ENCODE assay signal across 8 cellular contexts in genomic region chr10:60549686-60550085, GRCh38.
DNase-seq lines count a peak whose midpoint lies in the region; ATAC-seq and TF ChIP-seq lines count a peak whose summit lies in the region.

No MANE protein-coding gene starts in this region.

- peaks cover 3% of the 10 kb centered on the region; the same call in 1 of the 3 replicates for H3K4me1 Mint-ChIP-seq in GM23338

- peaks cover 8% of the 10 kb centered on the region; the same call in 2 of the 3 replicates for H3K36me3 Mint-ChIP-seq in GM23338 (ENCODE audit: low read depth)

- H3K27ac Mint-ChIP-seq in GM23338: no peak overlapping the region

- no TSS peak for BruUV-seq in Panc1 (replicated peaks; lab: Mats Ljungman, UMichigan)

- peaks cover 5% of the 10 kb centered on the region for H3K9me3 Mint-ChIP-seq in GM23338

- H3K9me2 ChIP-seq in GM23338 (ENCODE audit: insufficient read depth): no peaks in the 10 kb centered on the region

- H3K27me3 Mint-ChIP-seq in GM23338 (ENCODE audit: insufficient read depth, low read depth, poor library complexity): peaks cover 2% of the 10 kb centered on the region

- DNase-seq in BJ (ENCODE audit: low read depth) (no peak), GM23338 (ENCODE audit: low spot score) (peak; percentile 44), Panc1 (ENCODE audit: low read depth, low spot score) (no peak), iris pigment epithelial cell (ENCODE audit: low read depth) (peak; percentile 32), SKM-1 (lab: John Stamatoyannopoulos, UW; ENCODE audit: unreplicated experiment) (no peak), NCI-H2029 treated with DMSO at 0.1 percent for 48 hours (lab: John Stamatoyannopoulos, UW) (no peak)
- no peak for DNase-seq in activated CD8-positive, alpha-beta memory T cell treated with anti-CD3 and anti-CD28 coated beads for 24 hours
- no peak for DNase-seq in activated naive CD4-positive, alpha-beta T cell treated with Interleukin-2 at 50 U/mL for 16 hours

- no peak overlapping the region for H3K4me2 ChIP-seq in GM23338

- peak; percentile 43; the same call in 2 of the 3 replicates for ATAC-seq in GM23338
- ATAC-seq in Panc1: peak; percentile 84

- H3K27me3 ChIP-seq in BJ (ENCODE audit: control insufficient read depth, insufficient read depth, low read length) (no peaks in the 10 kb centered on the region), GM23338 (ENCODE audit: insufficient read depth) (no peaks in the 10 kb centered on the region), Panc1 (ENCODE audit: control insufficient read depth, insufficient read depth, low read length) (no peaks in the 10 kb centered on the region)

- H2AFZ ChIP-seq in GM23338: no peak overlapping the region

- H3K4me3 ChIP-seq in BJ (ENCODE audit: low read depth, low read length) (no peak overlapping the region), GM23338 (no peak overlapping the region), Panc1 (ENCODE audit: low read depth in 2 of 2, low read length in 2 of 2) (no peak overlapping the region)

- no peak overlapping the region for H3K4me3 Mint-ChIP-seq in GM23338

- no peaks in the 10 kb centered on the region for H4K20me1 ChIP-seq in GM23338 (replicated peaks; ENCODE audit: insufficient read depth)

- 0 out of 2 replicates have a peak, but pooled peaks cover 4% of the 10 kb centered on the region for H3K9me3 ChIP-seq in Panc1 (ENCODE audit: control insufficient read depth, insufficient read depth, low read depth, low read length)

- no peaks in the 10 kb centered on the region for H3K79me2 ChIP-seq in GM23338 (replicated peaks; ENCODE audit: insufficient read depth)

- TF ChIP-seq CTCF in BJ (IDR thresholded peaks at IDR 0.05; ENCODE audit: insufficient read depth, low read depth, low read length) (peak; percentile 8; the same call in 1 of the 2 replicates), GM23338 (conservative IDR thresholded peaks at IDR 0.05; ENCODE audit: low read depth in 2 of 2) (peak; percentile 56 to 59), Panc1 (IDR thresholded peaks at IDR 0.05) (peak; percentile 63; the same call in 1 of the 2 replicates)

- in situ Hi-C loops in Panc1 (cut with HindIII; ENCODE audit: low pct_unique_long_range_greater_than_20kb, low sequenced_read_pairs): no loop called here

- intact Hi-C loops in Panc1 (cut with micrococcal nuclease; ENCODE audit: unreplicated experiment): loop anchor here (1.0 to 5.0 kb wide), 2 partner anchors 98 to 218 kb away; no protein-coding TSS in a partner anchor

- no peaks in the 10 kb centered on the region for H3F3A ChIP-seq in GM23338 (replicated peaks; ENCODE audit: low read depth)

- peaks cover 3% of the 10 kb centered on the region; the same call in 1 of the 2 replicates for H3K4me1 ChIP-seq in GM23338 (ENCODE audit: insufficient read depth)
- no peaks in the 10 kb centered on the region for H3K4me1 ChIP-seq in Panc1 (ENCODE audit: control insufficient read depth, insufficient read depth, low read length)

- CTCF ChIA-PET in BJ (lab: Yijun Ruan, JAX) (no interaction called here), Panc1 (lab: Charles Lee) (no interaction called here)

- no peak overlapping the region for H3K27ac ChIP-seq in GM23338 (ENCODE audit: low read depth)
- H3K27ac ChIP-seq in Panc1 (ENCODE audit: low read length): no peak overlapping the region

- no peaks in the 10 kb centered on the region for H3K36me3 ChIP-seq in BJ (ENCODE audit: control insufficient read depth, insufficient read depth, low read length)
- H3K36me3 ChIP-seq in GM23338 (ENCODE audit: insufficient read depth): no peaks in the 10 kb centered on the region
- no peaks in the 10 kb centered on the region for H3K36me3 ChIP-seq in Panc1 (ENCODE audit: control insufficient read depth, insufficient read depth, low read length)

- POLR2A ChIA-PET in BJ (lab: Charles Lee) (no interaction called here), Panc1 (lab: Charles Lee) (no interaction called here)

TF ChIP-seq in GM23338, 12 proteins besides CTCF, POLR2A, EP300 and RAD21 (continues in another document):
- TF ChIP-seq NANOG (IDR thresholded peaks at IDR 0.05; ENCODE audit: borderline replicate concordance): no peak
- TF ChIP-seq ETS1 (IDR thresholded peaks at IDR 0.05): no peak
- no peak for TF ChIP-seq CREB1 (CRISPR knock-in tag; IDR thresholded peaks at IDR 0.05; ENCODE audit: low read depth)
- no peak for TF ChIP-seq ZNF331 (CRISPR knock-in tag; IDR thresholded peaks at IDR 0.05; ENCODE audit: low read depth)
- no peak for TF ChIP-seq EZH2phosphoT487 (IDR thresholded peaks at IDR 0.05; ENCODE audit: unreplicated experiment)
- TF ChIP-seq ZNF114 (CRISPR knock-in tag; IDR thresholded peaks at IDR 0.05): no peak
- TF ChIP-seq JUNB (IDR thresholded peaks at IDR 0.05; ENCODE audit: unreplicated experiment): no peak
- TF ChIP-seq POLR2AphosphoS5 (IDR thresholded peaks at IDR 0.05; ENCODE audit: low read depth): no peak
- TF ChIP-seq, protein P1, sequence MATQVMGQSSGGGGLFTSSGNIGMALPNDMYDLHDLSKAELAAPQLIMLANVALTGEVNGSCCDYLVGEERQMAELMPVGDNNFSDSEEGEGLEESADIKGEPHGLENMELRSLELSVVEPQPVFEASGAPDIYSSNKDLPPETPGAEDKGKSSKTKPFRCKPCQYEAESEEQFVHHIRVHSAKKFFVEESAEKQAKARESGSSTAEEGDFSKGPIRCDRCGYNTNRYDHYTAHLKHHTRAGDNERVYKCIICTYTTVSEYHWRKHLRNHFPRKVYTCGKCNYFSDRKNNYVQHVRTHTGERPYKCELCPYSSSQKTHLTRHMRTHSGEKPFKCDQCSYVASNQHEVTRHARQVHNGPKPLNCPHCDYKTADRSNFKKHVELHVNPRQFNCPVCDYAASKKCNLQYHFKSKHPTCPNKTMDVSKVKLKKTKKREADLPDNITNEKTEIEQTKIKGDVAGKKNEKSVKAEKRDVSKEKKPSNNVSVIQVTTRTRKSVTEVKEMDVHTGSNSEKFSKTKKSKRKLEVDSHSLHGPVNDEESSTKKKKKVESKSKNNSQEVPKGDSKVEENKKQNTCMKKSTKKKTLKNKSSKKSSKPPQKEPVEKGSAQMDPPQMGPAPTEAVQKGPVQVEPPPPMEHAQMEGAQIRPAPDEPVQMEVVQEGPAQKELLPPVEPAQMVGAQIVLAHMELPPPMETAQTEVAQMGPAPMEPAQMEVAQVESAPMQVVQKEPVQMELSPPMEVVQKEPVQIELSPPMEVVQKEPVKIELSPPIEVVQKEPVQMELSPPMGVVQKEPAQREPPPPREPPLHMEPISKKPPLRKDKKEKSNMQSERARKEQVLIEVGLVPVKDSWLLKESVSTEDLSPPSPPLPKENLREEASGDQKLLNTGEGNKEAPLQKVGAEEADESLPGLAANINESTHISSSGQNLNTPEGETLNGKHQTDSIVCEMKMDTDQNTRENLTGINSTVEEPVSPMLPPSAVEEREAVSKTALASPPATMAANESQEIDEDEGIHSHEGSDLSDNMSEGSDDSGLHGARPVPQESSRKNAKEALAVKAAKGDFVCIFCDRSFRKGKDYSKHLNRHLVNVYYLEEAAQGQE (IDR thresholded peaks at IDR 0.05; ENCODE audit: unreplicated experiment): no peak
- TF ChIP-seq STAT1 (IDR thresholded peaks at IDR 0.05; ENCODE audit: unreplicated experiment): no peak
- no peak for TF ChIP-seq EZH2 (IDR thresholded peaks at IDR 0.05; ENCODE audit: low read depth, unreplicated experiment)

Comparison
In these comparisons a context has a peak if more than half of its experiments do, and no peak if none do; other contexts are left out.
1. DNase-seq: peak in GM23338 (single experiment) and iris pigment epithelial cell (single experiment); none in BJ (single experiment), Panc1 (single experiment), SKM-1 (single experiment), NCI-H2029 treated with DMSO at 0.1 percent for 48 hours (single experiment), activated CD8-positive, alpha-beta memory T cell treated with anti-CD3 and anti-CD28 coated beads for 24 hours (single experiment) and activated naive CD4-positive, alpha-beta T cell treated with Interleukin-2 at 50 U/mL for 16 hours (single experiment).
2. CTCF ChIP-seq: peak in every context shown above with its lines; median percentile 63 in Panc1; 58 in GM23338; 8 in BJ.